28 cellular contexts compared by ENCODE assay signal in the genomic region with DNA sequence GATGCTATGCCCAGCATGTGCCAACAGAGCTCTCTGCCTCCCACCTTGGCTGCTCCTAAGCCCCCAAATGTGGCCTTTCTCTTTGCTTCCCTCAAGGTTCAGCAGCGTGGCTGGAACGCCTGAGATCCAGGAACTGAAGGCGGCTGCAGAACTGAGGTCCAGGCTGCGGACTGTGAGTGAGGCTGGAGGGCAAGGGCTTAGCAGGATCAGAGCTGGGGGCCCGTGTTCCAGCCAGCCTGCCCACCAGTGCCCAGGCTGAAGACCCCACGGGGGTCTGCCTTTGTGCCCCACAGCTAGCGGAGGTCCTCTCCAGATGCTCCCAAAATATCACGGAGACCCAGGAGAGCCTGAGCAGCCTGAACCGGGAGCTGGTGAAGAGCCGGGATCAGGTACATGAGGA. TPM values are rescaled to one million over a fixed set of nuclear protein-coding genes. Genes with fewer than 3 reads are reported as not detected.
DNase-seq lines count a peak whose midpoint lies in the region; ATAC-seq, FAIRE-seq and TF ChIP-seq lines count a peak whose summit lies in the region.
"Had no signal": no experiment of that assay in that cellular context is flagged by ENCODE, and none has a peak within 500 bp of the region (broad histone marks: within the 10 kb centered on the region; RNA-seq: fewer than 3 reads in every experiment).

No MANE protein-coding gene starts in this region.

- H3K27ac Mint-ChIP-seq in activated T-cell treated with anti-CD3 and anti-CD28 coated beads, Interleukin-2, amount 50 U/mL, for 24 hours, result peak overlapping the region; percentile 55
- H3K27ac Mint-ChIP-seq: CD4-positive, alpha-beta T cell; HFFc6 had no signal

- TF ChIP-seq POLR2A in GM12878 (IDR thresholded peaks at IDR 0.05; ENCODE audit: low read depth, low read length) (no peak), suprapubic skin (IDR thresholded peaks at IDR 0.05) (no peak)

- H3K4me1 ChIP-seq in left ventricle myocardium inferior (peaks cover 12% of the 10 kb centered on the region), GM12878 (ENCODE audit: control insufficient read depth, insufficient read depth, low read length) (peaks cover 12% of the 10 kb centered on the region), lower lobe of right lung (peaks cover 11% of the 10 kb centered on the region), suprapubic skin (peaks cover 30% of the 10 kb centered on the region)
- H3K4me1 ChIP-seq: BE2C, HAP-1 had no signal

- BruUV-seq in GM12878 (replicated peaks; lab: Mats Ljungman, UMichigan), result no TSS peak

- over 99% methylated on average over 10 of the region's 10 CpGs for WGBS in GM12878 (ENCODE audit: insufficient coverage, insufficient replicate concordance, low lambda C conversion rate, missing lambda C conversion rate)
- WGBS in suprapubic skin, result 95% methylated on average over 8 of the region's 10 CpGs

- FAIRE-seq in GM12878 (lab: Jason Lieb, UNC), result peak; percentile 75
- FAIRE-seq: A549, D721Med, GM12891, GM18507, H54 had no signal

- RAD21 ChIA-PET in GM12878 (lab: Charles Lee; ENCODE audit: unreplicated experiment), result no interaction called here

- H4K20me1 ChIP-seq in GM12878 (ENCODE audit: control insufficient read depth, insufficient read depth), result no peaks in the 10 kb centered on the region

- H3K36me3 ChIP-seq in left ventricle myocardium inferior, result no peaks in the 10 kb centered on the region
- H3K36me3 ChIP-seq in GM12878 (ENCODE audit: control insufficient read depth in 2 of 2, insufficient read depth in 2 of 2, low read length in 1 of 2), result peaks cover 17 to 28% of the 10 kb centered on the region in 2 experiments
- peaks cover 27% of the 10 kb centered on the region for H3K36me3 ChIP-seq in lower lobe of right lung
- H3K36me3 ChIP-seq in suprapubic skin, result peaks cover 31% of the 10 kb centered on the region
- H3K36me3 ChIP-seq: BE2C, HAP-1 had no signal

- no peaks in the 10 kb centered on the region for H3K9me3 Mint-ChIP-seq in activated T-cell treated with anti-CD3 and anti-CD28 coated beads, Interleukin-2, amount 50 U/mL, for 24 hours
- H3K9me3 Mint-ChIP-seq: CD14-positive monocyte; CD4-positive, alpha-beta T cell; CD8-positive, alpha-beta memory T cell; HFFc6 had no signal

- no peak for DNase-seq in activated T-cell treated with anti-CD3 and anti-CD28 coated beads, Interleukin-2, amount 50 U/mL, for 24 hours
- DNase-seq in activated T-cell treated with anti-CD3 and anti-CD28 coated beads, Interleukin-2, amount 50 U/mL, for 48 hours, result no peak
- peak; percentile 41 for DNase-seq in Right ventricle myocardium inferior (ENCODE audit: missing footprints)
- no peak for DNase-seq in left ventricle myocardium inferior
- DNase-seq in GM12878 (ENCODE audit: low read depth, low spot score), result no peak
- peak; percentile 25 for DNase-seq in lower lobe of right lung
- DNase-seq in suprapubic skin (ENCODE audit: low spot score in 2 of 2), result no peak
- no peak for DNase-seq in NCI-H510A treated with DMSO at 0.1 percent for 48 hours (lab: John Stamatoyannopoulos, UW)
- DNase-seq: 8988T; ACHN; AML-193; BE2C; CD4-positive, alpha-beta T cell; CD8-positive, alpha-beta memory T cell; DMS 273 treated with DMSO at 0.1 percent for 48 hours; DMS79; EL; GDM1; GOT3; HFFc6 had no signal

- no peaks in the 10 kb centered on the region for H3K27me3 Mint-ChIP-seq in activated T-cell treated with anti-CD3 and anti-CD28 coated beads, Interleukin-2, amount 50 U/mL, for 24 hours
- H3K27me3 Mint-ChIP-seq: CD4-positive, alpha-beta T cell; CD8-positive, alpha-beta memory T cell had no signal

- ATAC-seq in Right ventricle myocardium inferior (no peak), GM12878 (no peak), lower lobe of right lung (no peak)
- ATAC-seq: A549 had no signal

- H3K4me3 Mint-ChIP-seq in activated T-cell treated with anti-CD3 and anti-CD28 coated beads, Interleukin-2, amount 50 U/mL, for 24 hours, result no peak overlapping the region
- H3K4me3 Mint-ChIP-seq: CD14-positive monocyte; CD4-positive, alpha-beta T cell; CD8-positive, alpha-beta memory T cell; HFFc6 had no signal

- in situ Hi-C loops in GM12878 (cut with MboI), result loop anchor here (5.0 kb wide), 1 partner anchor 97 kb away; no protein-coding TSS in a partner anchor

- no peak overlapping the region for H2AFZ ChIP-seq in GM12878 (ENCODE audit: control insufficient read depth, low read depth, low read length)

- no peak overlapping the region for H3K4me2 ChIP-seq in GM12878 (ENCODE audit: control insufficient read depth, insufficient read depth)
- H3K4me2 ChIP-seq: A549; BLaER1 treated with 17β-estradiol and CSF1 and Interleukin-3, amounts not matched to agents 10 nM and 100 nM had no signal

- no peaks in the 10 kb centered on the region for H3K27me3 ChIP-seq in left ventricle myocardium inferior (ENCODE audit: low read depth)
- no peaks in the 10 kb centered on the region for H3K27me3 ChIP-seq in GM12878 (replicated peaks in 1 of 2; ENCODE audit: control insufficient read depth in 2 of 2, insufficient read depth in 2 of 2, low read length in 1 of 2)
- no peaks in the 10 kb centered on the region for H3K27me3 ChIP-seq in lower lobe of right lung (ENCODE audit: low read depth)
- no peaks in the 10 kb centered on the region for H3K27me3 ChIP-seq in suprapubic skin
- H3K27me3 ChIP-seq: BLaER1 treated with 17β-estradiol and CSF1 and Interleukin-3, amounts not matched to agents 10 nM and 100 nM had no signal

- POLR2A ChIA-PET in GM12878 (lab: Charles Lee), result interaction anchor here (0.5 kb wide), 1 partner anchor 841 kb away, joined by 3 read pairs; no protein-coding TSS in a partner anchor

- H3K79me2 ChIP-seq in GM12878 (ENCODE audit: control insufficient read depth, insufficient read depth, low read length), result no peaks in the 10 kb centered on the region

- no peak for TF ChIP-seq RAD21 in GM12878 (IDR thresholded peaks at IDR 0.05; ENCODE audit: insufficient read depth, low read depth, low read length)

- intact Hi-C loops in Right ventricle myocardium inferior (cut with DNase I) (loop anchor here (5.0 to 10.0 kb wide), 2 partner anchors 427 to 500 kb away; no protein-coding TSS in a partner anchor), left ventricle myocardium inferior (cut with micrococcal nuclease) (no loop called here), GM12878 (cut with micrococcal nuclease; ENCODE audit: unreplicated experiment) (no loop called here), lower lobe of right lung (cut with DNase I) (loop anchor here (10.0 kb wide), 1 partner anchor 100 kb away; no protein-coding TSS in a partner anchor)

- peaks cover 10% of the 10 kb centered on the region for H3K4me1 Mint-ChIP-seq in activated T-cell treated with anti-CD3 and anti-CD28 coated beads, Interleukin-2, amount 50 U/mL, for 24 hours (ENCODE audit: low read depth)
- H3K4me1 Mint-ChIP-seq: CD8-positive, alpha-beta memory T cell had no signal

- H3K4me3 ChIP-seq in left ventricle myocardium inferior (no peak overlapping the region), GM12878 (no peak overlapping the region), lower lobe of right lung (no peak overlapping the region), suprapubic skin (no peak overlapping the region)
- H3K4me3 ChIP-seq: A549; BLaER1 treated with 17β-estradiol and CSF1 and Interleukin-3, amounts not matched to agents 10 nM and 100 nM; HAP-1 had no signal

- no peak overlapping the region for H3K9ac ChIP-seq in GM12878 (ENCODE audit: control insufficient read depth, insufficient read depth, low read length)
- H3K9ac ChIP-seq: BLaER1 treated with 17β-estradiol and CSF1 and Interleukin-3, amounts not matched to agents 10 nM and 100 nM had no signal

- H3K9me3 ChIP-seq in left ventricle myocardium inferior (replicated peaks) (no peaks in the 10 kb centered on the region), GM12878 (replicated peaks; ENCODE audit: control insufficient read depth, insufficient read depth, low read length) (no peaks in the 10 kb centered on the region), lower lobe of right lung (no peaks in the 10 kb centered on the region), suprapubic skin (no peaks in the 10 kb centered on the region)
- H3K9me3 ChIP-seq: A549; BE2C; BLaER1 treated with 17β-estradiol and CSF1 and Interleukin-3, amounts not matched to agents 10 nM and 100 nM; HAP-1 had no signal

- TF ChIP-seq CTCF in left ventricle myocardium inferior (IDR thresholded peaks at IDR 0.05; ENCODE audit: borderline replicate concordance) (no peak), GM12878 (IDR thresholded peaks at IDR 0.05 in 2 of 3, conservative IDR thresholded peaks at IDR 0.05 in 1 of 3; ENCODE audit: control insufficient read depth in 2 of 3, extremely low read depth in 1 of 3, insufficient read depth in 1 of 3, low read depth in 3 of 3, low read length in 3 of 3) (no peak), lower lobe of right lung (IDR thresholded peaks at IDR 0.05) (no peak), suprapubic skin (IDR thresholded peaks at IDR 0.05) (no peak)

- TF ChIP-seq EP300 in GM12878 (IDR thresholded peaks at IDR 0.05; ENCODE audit: borderline replicate concordance in 1 of 2, control insufficient read depth in 1 of 2, low read depth in 2 of 2, low read length in 2 of 2) (no peak), suprapubic skin (IDR thresholded peaks at IDR 0.05) (no peak)

- H3K36me3 Mint-ChIP-seq in activated T-cell treated with anti-CD3 and anti-CD28 coated beads, Interleukin-2, amount 50 U/mL, for 24 hours (ENCODE audit: low read depth), result peaks cover 72% of the 10 kb centered on the region

- SMC1A ChIA-PET in GM12878 (lab: Charles Lee; ENCODE audit: uncharacterized antibody, unreplicated experiment), result interaction anchor here (1.1 to 1.7 kb wide), 2 partner anchors 13 to 60 kb away, joined by 3 to 7 read pairs; no protein-coding TSS in a partner anchor

- H3K27ac ChIP-seq in left ventricle myocardium inferior (replicated peaks) (no peak overlapping the region), GM12878 (ENCODE audit: control insufficient read depth, insufficient read depth) (no peak overlapping the region), lower lobe of right lung (no peak overlapping the region), suprapubic skin (no peak overlapping the region)
- H3K27ac ChIP-seq: A549; BLaER1 treated with 17β-estradiol and CSF1 and Interleukin-3, amounts not matched to agents 10 nM and 100 nM had no signal

- CTCF ChIA-PET in GM12878 (lab: Yijun Ruan, JAX), result interaction anchor here (0.7 to 10.7 kb wide), 4 partner anchors 11 to 99 kb away, joined by 3 to 199 read pairs (median 4); no protein-coding TSS in a partner anchor

RNA-seq across cellular contexts. Expression of gene IKBKE, which starts 14.6 kb away (rescaled TPM):
- total RNA-seq in Right ventricle myocardium inferior (0.62 TPM), left ventricle myocardium inferior (0.80 TPM), GM12878 (2014; rRNA removed) (23.5 and 23.9 TPM in 2 replicates), GM12878 (2014; rRNA removed; fragmentation: Illumina TruSeq; extraction: Trizol) (14.6 and 17.1 TPM in 2 replicates), GM12878 (2021) (30.0 and 33.4 TPM in 2 replicates), lower lobe of right lung (12.5 TPM), suprapubic skin (10 to 100 TPM in 3 of 4 donors, 1 to 10 TPM in 1; 5.7 to 27.0 (median 17.4) TPM)
- 116 and 132 TPM in 2 replicates for total RNA-seq in GM12878 (2013; cell fraction: nucleolus; rRNA removed)
- 7.9 TPM for polyA plus RNA-seq in GM12878 (2011; ENCODE audit: low read depth)
- polyA plus RNA-seq in GM12878 (2011; rRNA removed) (19.7 and 35.1 TPM in 2 replicates), GM12878 (2014; fragmentation: Illumina TruSeq; extraction: Trizol) (6.7 and 17.0 TPM in 2 replicates), GM12878 (2014; fragmentation: Nextera tagmentation; extraction: Ambion mirVana) (10 to 100 TPM; 12.8 to 19.2 TPM), GM12878 (2014; rRNA removed) (23.0 and 25.8 TPM in 2 replicates), GM12878 (2016; fragmentation: Nextera tagmentation; extraction: Ambion mirVana) (10 to 100 TPM; 23.1 to 24.7 TPM)
- polyA plus RNA-seq in GM12878 (2011; cell fraction: cytosol; rRNA removed), result 31.4 and 42.1 TPM in 2 replicates
- 133 and 147 TPM in 2 replicates for polyA plus RNA-seq in GM12878 (2011; cell fraction: nucleus; rRNA removed)
- 13.0 and 14.1 TPM in 2 replicates for polyA plus RNA-seq in GM12878 (2012)
- polyA minus RNA-seq in GM12878 (2011; rRNA and poly(A)+ RNA removed), result 45.0 and 70.6 TPM in 2 replicates
- polyA minus RNA-seq in GM12878 (2011; cell fraction: cytosol; rRNA and poly(A)+ RNA removed), result 13.2 and 14.0 TPM in 2 replicates
- polyA minus RNA-seq in GM12878 (2011; cell fraction: nucleus; rRNA and poly(A)+ RNA removed), result 62.1 and 104 TPM in 2 replicates

RNA-seq across cellular contexts. Expression of gene RASSF5, which starts 22.4 kb away (rescaled TPM):
- total RNA-seq in Right ventricle myocardium inferior, result 5.3 TPM
- 7.8 TPM for total RNA-seq in left ventricle myocardium inferior
- total RNA-seq in GM12878 (2013; cell fraction: nucleolus; rRNA removed), result 56.7 and 60.6 TPM in 2 replicates
- total RNA-seq in GM12878 (2014; rRNA removed), result 64.1 and 68.2 TPM in 2 replicates
- total RNA-seq in GM12878 (2014; rRNA removed; fragmentation: Illumina TruSeq; extraction: Trizol), result 48.5 and 49.2 TPM in 2 replicates
- total RNA-seq in GM12878 (2021), result 82.5 and 85.6 TPM in 2 replicates
- 30.6 TPM for polyA plus RNA-seq in GM12878 (2011; ENCODE audit: low read depth)
- 61.4 and 77.1 TPM in 2 replicates for polyA plus RNA-seq in GM12878 (2011; rRNA removed)
- 82.5 and 102 TPM in 2 replicates for polyA plus RNA-seq in GM12878 (2011; cell fraction: cytosol; rRNA removed)
- 114 and 118 TPM in 2 replicates for polyA plus RNA-seq in GM12878 (2011; cell fraction: nucleus; rRNA removed)
- polyA plus RNA-seq in GM12878 (2012), result 45.3 and 54.0 TPM in 2 replicates
- polyA plus RNA-seq in GM12878 (2014; fragmentation: Illumina TruSeq; extraction: Trizol), result 79.7 and 89.6 TPM in 2 replicates
- polyA plus RNA-seq in GM12878 (2014; fragmentation: Nextera tagmentation; extraction: Ambion mirVana), result 10 to 100 TPM; 14.0 to 25.4 TPM
- polyA plus RNA-seq in GM12878 (2014; rRNA removed), result 71.3 and 74.2 TPM in 2 replicates
- 10 to 100 TPM; 63.2 to 69.5 TPM for polyA plus RNA-seq in GM12878 (2016; fragmentation: Nextera tagmentation; extraction: Ambion mirVana)
- polyA minus RNA-seq in GM12878 (2011; rRNA and poly(A)+ RNA removed), result 118 and 125 TPM in 2 replicates
- polyA minus RNA-seq in GM12878 (2011; cell fraction: cytosol; rRNA and poly(A)+ RNA removed), result 40.6 and 42.9 TPM in 2 replicates
- polyA minus RNA-seq in GM12878 (2011; cell fraction: nucleus; rRNA and poly(A)+ RNA removed), result 46.9 and 71.1 TPM in 2 replicates
- 48.2 TPM for total RNA-seq in lower lobe of right lung
- 10 to 100 TPM; 34.8 to 74.5 (median 64.9) TPM for total RNA-seq in suprapubic skin

Comparison
In these comparisons a context has a peak if more than half of its experiments do, and no peak if none do; other contexts are left out.
1. DNase-seq: peak in Right ventricle myocardium inferior (single experiment) and lower lobe of right lung (single experiment); none in activated T-cell treated with anti-CD3 and anti-CD28 coated beads, Interleukin-2, amount 50 U/mL, for 24 hours (single experiment), activated T-cell treated with anti-CD3 and anti-CD28 coated beads, Interleukin-2, amount 50 U/mL, for 48 hours (0 of 2), left ventricle myocardium inferior (single experiment), GM12878 (single experiment), suprapubic skin (0 of 2) and NCI-H510A treated with DMSO at 0.1 percent for 48 hours (single experiment).
2. intact Hi-C loops: an anchor here in Right ventricle myocardium inferior (5.0 to 10.0 kb wide) and lower lobe of right lung (10.0 kb wide); none called in left ventricle myocardium inferior and GM12878.